14 cellular contexts compared by ENCODE assay signal in genomic region chr17:54666559-54666958, GRCh38.
A peak's percentile ranks its signal among the peaks of the same experiment; 100 is the strongest.
DNase-seq lines count a peak whose midpoint lies in the region; ATAC-seq, FAIRE-seq and TF ChIP-seq lines count a peak whose summit lies in the region.
"Had no signal": no experiment of that assay in that cellular context is flagged by ENCODE, and none has a peak within 500 bp of the region (broad histone marks: within the 10 kb centered on the region; RNA-seq: fewer than 3 reads in every experiment).

No MANE protein-coding gene starts in this region.

- no peak for TF ChIP-seq POLR2A in A549 (IDR thresholded peaks at IDR 0.05; ENCODE audit: low read length)

- 0 out of 2 replicates have a peak, but pooled peaks cover 4% of the 10 kb centered on the region for H3K4me1 Mint-ChIP-seq in WTC11
- H3K4me1 Mint-ChIP-seq in progenitor cell of endocrine pancreas (ENCODE audit: low read depth) = no peaks in the 10 kb centered on the region
- no peaks in the 10 kb centered on the region for H3K4me1 Mint-ChIP-seq in activated CD4-positive, alpha-beta T cell treated with anti-CD3 and anti-CD28 coated beads for 36 hours
- H3K4me1 Mint-ChIP-seq: CD8-positive, alpha-beta memory T cell had no signal

- no peak overlapping the region for H3K27ac Mint-ChIP-seq in WTC11
- no peak overlapping the region for H3K27ac Mint-ChIP-seq in progenitor cell of endocrine pancreas
- H3K27ac Mint-ChIP-seq in activated CD4-positive, alpha-beta T cell treated with anti-CD3 and anti-CD28 coated beads for 36 hours = no peak overlapping the region
- H3K27ac Mint-ChIP-seq: CD8-positive, alpha-beta memory T cell had no signal

- H3K27me3 Mint-ChIP-seq in WTC11 (ENCODE audit: low read depth) = peaks cover 4% of the 10 kb centered on the region; the same call in 1 of the 2 replicates
- H3K27me3 Mint-ChIP-seq in progenitor cell of endocrine pancreas = no peaks in the 10 kb centered on the region
- no peaks in the 10 kb centered on the region for H3K27me3 Mint-ChIP-seq in activated CD4-positive, alpha-beta T cell treated with anti-CD3 and anti-CD28 coated beads for 36 hours
- H3K27me3 Mint-ChIP-seq: CD8-positive, alpha-beta memory T cell had no signal

- TF ChIP-seq RAD21 in A549 (conservative IDR thresholded peaks at IDR 0.05 in 1 of 2, IDR thresholded peaks at IDR 0.05 in 1 of 2) = no peak

- H3K36me3 Mint-ChIP-seq in WTC11 (peaks cover 38% of the 10 kb centered on the region), progenitor cell of endocrine pancreas (ENCODE audit: insufficient read depth) (no peaks in the 10 kb centered on the region)
- H3K36me3 Mint-ChIP-seq in activated CD4-positive, alpha-beta T cell treated with anti-CD3 and anti-CD28 coated beads for 36 hours (ENCODE audit: low read depth) = no peaks in the 10 kb centered on the region
- H3K36me3 Mint-ChIP-seq: CD8-positive, alpha-beta memory T cell had no signal

- 3% methylated on average over 4 of the region's 4 CpGs for WGBS in A549 (ENCODE audit: missing lambda C conversion rate)

- H3K4me3 ChIP-seq in A549 (no peak overlapping the region), H7 (ENCODE audit: insufficient read depth, low read depth, low read length) (no peak overlapping the region)
- H3K4me3 ChIP-seq: BLaER1 had no signal

- H3K9me3 ChIP-seq in A549 = peaks cover 6% of the 10 kb centered on the region
- H3K9me3 ChIP-seq: BLaER1, Caco-2 had no signal

- FAIRE-seq in A549 (lab: Jason Lieb, UNC) = peak; percentile 88
- FAIRE-seq: A204.1 had no signal

- H3K4me2 ChIP-seq in A549 = no peak overlapping the region
- H3K4me2 ChIP-seq: BLaER1 had no signal

- no peak overlapping the region for H3K27ac ChIP-seq in A549
- H3K27ac ChIP-seq: BLaER1, HL-60 had no signal

- POLR2A ChIA-PET in A549 (lab: Yijun Ruan, JAX) (no interaction called here), WTC11 (lab: Charles Lee) (no interaction called here)
- POLR2A ChIA-PET in activated CD4-positive, alpha-beta T cell treated with anti-CD3 and anti-CD28 coated beads for 36 hours (lab: Charles Lee) = no interaction called here

- H3K36me3 ChIP-seq in H7 (replicated peaks; ENCODE audit: control insufficient read depth, insufficient read depth, low read length) = no peaks in the 10 kb centered on the region
- H3K36me3 ChIP-seq: BLaER1 had no signal

- DNase-seq in A549 (ENCODE audit: low read depth in 1 of 2, low spot score in 1 of 2) (peak in 1 of 2 experiments; percentile 4), H7 (peak; percentile 3), WTC11 (ENCODE audit: low spot score) (no peak), progenitor cell of endocrine pancreas (ENCODE audit: low spot score, unreplicated experiment) (no peak), cerebellar cortex (ENCODE audit: low spot score) (no peak)
- no peak for DNase-seq in activated CD4-positive, alpha-beta T cell treated with anti-CD3 and anti-CD28 coated beads for 36 hours
- DNase-seq: Caco-2; CD8-positive, alpha-beta memory T cell; IMR-90 had no signal

- no peak overlapping the region for H3K4me3 Mint-ChIP-seq in WTC11
- H3K4me3 Mint-ChIP-seq in progenitor cell of endocrine pancreas (ENCODE audit: low read depth) = no peak overlapping the region
- no peak overlapping the region for H3K4me3 Mint-ChIP-seq in activated CD4-positive, alpha-beta T cell treated with anti-CD3 and anti-CD28 coated beads for 36 hours
- H3K4me3 Mint-ChIP-seq: CD8-positive, alpha-beta memory T cell had no signal

- no peak for ATAC-seq in A549
- peak; percentile 61; the same call in 1 of the 2 replicates for ATAC-seq in WTC11
- ATAC-seq in HG03095 (IDR thresholded peaks at IDR 0.05; ENCODE audit: unreplicated experiment) = no peak
- ATAC-seq in activated CD4-positive, alpha-beta T cell treated with anti-CD3 and anti-CD28 coated beads for 36 hours = no peak
- ATAC-seq: HCT116 had no signal

- intact Hi-C loops in activated CD4-positive, alpha-beta T cell treated with anti-CD3 and anti-CD28 coated beads for 36 hours (cut with DNase I, micrococcal nuclease) = no loop called here

- TF ChIP-seq CTCF in A549 (IDR thresholded peaks at IDR 0.05) = no peak
- TF ChIP-seq CTCF in WTC11 (IDR thresholded peaks at IDR 0.05) = no peak
- TF ChIP-seq CTCF in progenitor cell of endocrine pancreas (IDR thresholded peaks at IDR 0.05; ENCODE audit: unreplicated experiment) = peak; percentile 7

- no peaks in the 10 kb centered on the region for H3K4me1 ChIP-seq in A549
- H3K4me1 ChIP-seq: BLaER1, Caco-2 had no signal

- peaks cover 72% of the 10 kb centered on the region for H3K9me3 Mint-ChIP-seq in WTC11
- H3K9me3 Mint-ChIP-seq in progenitor cell of endocrine pancreas (ENCODE audit: low read depth) = no peaks in the 10 kb centered on the region
- no peaks in the 10 kb centered on the region for H3K9me3 Mint-ChIP-seq in activated CD4-positive, alpha-beta T cell treated with anti-CD3 and anti-CD28 coated beads for 36 hours (ENCODE audit: low read depth)

- CTCF ChIA-PET in A549 (lab: Yijun Ruan, JAX) = interaction anchor here (0.6 kb wide), 1 partner anchor 517 kb away, joined by 3 read pairs; no protein-coding TSS in a partner anchor
- CTCF ChIA-PET in WTC11 (lab: Charles Lee) = no interaction called here
- CTCF ChIA-PET in activated CD4-positive, alpha-beta T cell treated with anti-CD3 and anti-CD28 coated beads for 36 hours (lab: Charles Lee) = no interaction called here

- H3K27me3 ChIP-seq in H7 (ENCODE audit: control insufficient read depth, insufficient read depth, low read length) = no peaks in the 10 kb centered on the region
- H3K27me3 ChIP-seq: BLaER1 had no signal

- no peak for TF ChIP-seq EP300 in A549 (IDR thresholded peaks at IDR 0.05)

TF ChIP-seq in A549, 52 proteins besides CTCF, POLR2A, EP300 and RAD21:
- no peak for TF ChIP-seq FOXS1 (CRISPR knock-in tag; IDR thresholded peaks at IDR 0.05)
- no peak for TF ChIP-seq PHF8 (IDR thresholded peaks at IDR 0.05; ENCODE audit: borderline replicate concordance, low read depth)
- no peak for TF ChIP-seq MYC (IDR thresholded peaks at IDR 0.05; ENCODE audit: borderline replicate concordance, low read length)
- TF ChIP-seq CHD4 (IDR thresholded peaks at IDR 0.05; ENCODE audit: borderline replicate concordance) = no peak
- no peak for TF ChIP-seq POLR2AphosphoS2 (conservative IDR thresholded peaks at IDR 0.05; ENCODE audit: low read length)
TF ChIP-seq in A549: peak in this region for 0.

TF ChIP-seq in WTC11, 78 proteins besides CTCF, POLR2A, EP300 and RAD21:
- no peak for TF ChIP-seq TCF7 (CRISPR knock-in tag; IDR thresholded peaks at IDR 0.05; ENCODE audit: low read depth)
- TF ChIP-seq ZSCAN18 (CRISPR knock-in tag; IDR thresholded peaks at IDR 0.05) = no peak
- no peak for TF ChIP-seq ZNF416 (CRISPR knock-in tag; IDR thresholded peaks at IDR 0.05)
- no peak for TF ChIP-seq TEAD4 (CRISPR knock-in tag; IDR thresholded peaks at IDR 0.05)
- TF ChIP-seq SOX15 (CRISPR knock-in tag; IDR thresholded peaks at IDR 0.05) = no peak
- TF ChIP-seq GABPB1 (CRISPR knock-in tag; IDR thresholded peaks at IDR 0.05) = no peak
- no peak for TF ChIP-seq PRRX2 (CRISPR knock-in tag; IDR thresholded peaks at IDR 0.05)
- TF ChIP-seq ZNF121 (CRISPR knock-in tag; IDR thresholded peaks at IDR 0.05) = no peak
- TF ChIP-seq HMGA2 (CRISPR knock-in tag; IDR thresholded peaks at IDR 0.05) = no peak
- no peak for TF ChIP-seq ZNF281 (CRISPR knock-in tag; IDR thresholded peaks at IDR 0.05)
- TF ChIP-seq ZNF423 (CRISPR knock-in tag; IDR thresholded peaks at IDR 0.05) = no peak
- TF ChIP-seq JUN (CRISPR knock-in tag; IDR thresholded peaks at IDR 0.05) = no peak
- no peak for TF ChIP-seq ZBTB21 (CRISPR knock-in tag; IDR thresholded peaks at IDR 0.05; ENCODE audit: borderline replicate concordance)
- no peak for TF ChIP-seq ESRRA (CRISPR knock-in tag; IDR thresholded peaks at IDR 0.05; ENCODE audit: borderline replicate concordance)
